ENCODE assay signal across 33 cellular contexts in the genomic region with DNA sequence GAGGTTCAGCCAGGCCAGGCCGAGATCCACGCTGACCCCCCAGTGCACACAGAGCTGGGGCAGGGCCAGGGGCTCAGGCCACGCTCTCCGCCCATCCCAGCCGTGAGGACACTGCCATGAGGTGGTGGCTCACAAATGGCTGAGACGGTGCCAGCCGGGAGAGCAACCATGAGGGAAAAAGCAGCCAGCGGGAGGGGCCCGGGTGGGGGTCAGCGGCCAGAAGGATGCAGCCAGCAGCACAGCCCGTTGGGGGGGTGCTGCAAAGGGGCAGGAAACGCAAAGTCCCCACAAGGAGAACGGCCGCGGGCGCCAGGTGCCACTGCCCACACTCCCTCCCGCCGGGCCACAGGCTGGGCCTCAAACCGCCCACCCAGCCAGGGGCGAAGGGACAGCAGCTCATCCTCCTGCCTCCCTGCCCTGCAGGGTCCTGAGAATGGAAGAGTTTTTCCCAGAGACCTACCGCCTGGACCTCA. TPM values are rescaled to one million over a fixed set of nuclear protein-coding genes. Genes with fewer than 3 reads are reported as not detected.
DNase-seq lines count a peak whose midpoint lies in the region; ATAC-seq, FAIRE-seq and TF ChIP-seq lines count a peak whose summit lies in the region.
"Had no signal": no experiment of that assay in that cellular context is flagged by ENCODE, and none has a peak within 500 bp of the region (broad histone marks: within the 10 kb centered on the region; RNA-seq: fewer than 3 reads in every experiment).

No MANE protein-coding gene starts in this region.

- H3K36me3 ChIP-seq in K562 (ENCODE audit: control insufficient read depth, insufficient read depth, low read length) (no peaks in the 10 kb centered on the region), lower lobe of right lung (no peaks in the 10 kb centered on the region), transverse colon (no peaks in the 10 kb centered on the region)
- H3K36me3 ChIP-seq: tibial nerve had no signal

- H3K4me1 ChIP-seq in K562 (replicated peaks in 1 of 2; ENCODE audit: control insufficient read depth in 2 of 2, insufficient read depth in 2 of 2, low read length in 2 of 2) (peaks cover 10 to 73% of the 10 kb centered on the region in 2 experiments), lower lobe of right lung (no peaks in the 10 kb centered on the region), transverse colon (no peaks in the 10 kb centered on the region)

- H3K27me3 Mint-ChIP-seq in MCF 10A (ENCODE audit: insufficient read depth, unreplicated experiment) = peaks cover 7% of the 10 kb centered on the region

- WGBS in K562 (ENCODE audit: insufficient coverage, low coverage, missing lambda C conversion rate) = 49% methylated on average over 17 of the region's 21 CpGs
- 77 to 80% methylated on average over 1 to 18 of the region's 21 CpGs for WGBS in transverse colon (ENCODE audit: low coverage in 1 of 2), 2 donors

- in situ Hi-C loops in K562 (cut with MboI) = no loop called here
- in situ Hi-C loops in transverse colon (cut with MboI; ENCODE audit: low pct_ligation_motif_present in 1 of 4, low pct_unique_long_range_greater_than_20kb in 1 of 4, low sequenced_read_pairs in 3 of 4) = no loop called here

- H3K4me3 ChIP-seq in K562 (no peak overlapping the region), lower lobe of right lung (no peak overlapping the region), transverse colon (no peak overlapping the region)
- H3K4me3 ChIP-seq: dorsolateral prefrontal cortex, SK-N-MC, tibial nerve had no signal

- TF ChIP-seq CTCF in K562 (IDR thresholded peaks at IDR 0.05 in 2 of 3, conservative IDR thresholded peaks at IDR 0.05 in 1 of 3; ENCODE audit: insufficient read depth in 2 of 3, low read depth in 1 of 3, low read length in 3 of 3) (no peak), lower lobe of right lung (IDR thresholded peaks at IDR 0.05) (no peak), transverse colon (IDR thresholded peaks at IDR 0.05) (no peak), MCF 10A (IDR thresholded peaks at IDR 0.05; ENCODE audit: unreplicated experiment) (no peak)

- CTCF ChIA-PET in K562 (lab: Yijun Ruan, JAX; ENCODE audit: low intra/inter-chr PET ratio) = no interaction called here
- CTCF ChIA-PET in MCF 10A (lab: Yijun Ruan, JAX) = interaction anchor here (0.6 kb wide), 1 partner anchor 197 kb away, joined by 3 read pairs; no protein-coding TSS in a partner anchor

- no peaks in the 10 kb centered on the region for H4K20me1 ChIP-seq in K562 (replicated peaks; ENCODE audit: control insufficient read depth, insufficient read depth, low read length)

- DNase-seq in Right ventricle myocardium superior (peak; percentile 30), cardiac septum (ENCODE audit: low spot score) (no peak), K562 (ENCODE audit: extremely low read depth in 1 of 4, low spot score in 3 of 4) (no peak), lower lobe of right lung (peak; percentile 44), transverse colon (peak; percentile 6), NCI-H2171 (lab: John Stamatoyannopoulos, UW) (no peak), MCF 10A (ENCODE audit: unreplicated experiment) (no peak)
- DNase-seq: activated CD4-positive, alpha-beta T cell treated with anti-CD3 and anti-CD28 coated beads, Interleukin-2, amount 50 U/mL, for 4 hours; activated naive CD4-positive, alpha-beta T cell treated with Interleukin-2 at 50 U/mL for 16 hours; activated T-cell treated with anti-CD3 and anti-CD28 coated beads, Interleukin-2, amount 50 U/mL, for 72 hours; AML-193; DMS 273 treated with DMSO at 0.1 percent for 48 hours; dorsolateral prefrontal cortex; mesendoderm; NCI-H1694 treated with DMSO at 0.1 percent for 48 hours; stimulated activated CD4-positive, alpha-beta T cell treated with anti-CD3 and anti-CD28 coated beads, Interleukin-15, amount 100 ng/mL, for 24 hours; stimulated activated CD4-positive, alpha-beta T cell treated with anti-CD3 and anti-CD28 coated beads, Interleukin-4, amount 100 ng/mL, for 4 hours had no signal

- peaks cover 19 to 37% of the 10 kb centered on the region in 2 experiments for H3K27me3 ChIP-seq in K562 (ENCODE audit: control insufficient read depth in 2 of 2, insufficient read depth in 2 of 2, low read length in 2 of 2)
- H3K27me3 ChIP-seq in lower lobe of right lung (ENCODE audit: low read depth) = peaks cover 25% of the 10 kb centered on the region
- peaks cover 21% of the 10 kb centered on the region for H3K27me3 ChIP-seq in transverse colon

- H3K4me2 ChIP-seq in K562 (ENCODE audit: insufficient read depth, low read length) = no peak overlapping the region

- POLR2A ChIA-PET in K562 (lab: Yijun Ruan, JAX) = interaction anchor here (0.5 kb wide), 1 partner anchor 81 kb away, joined by 3 read pairs; no protein-coding TSS in a partner anchor
- POLR2A ChIA-PET in MCF 10A (lab: Yijun Ruan, JAX) = no interaction called here

- ATAC-seq in Right ventricle myocardium superior (ENCODE audit: poor library complexity) (no peak), K562 (no peak), lower lobe of right lung (no peak), HG02981 (IDR thresholded peaks at IDR 0.05; ENCODE audit: unreplicated experiment) (no peak)
- ATAC-seq: activated CD4-positive, CD25-positive, alpha-beta regulatory T cell treated with anti-CD3 and anti-CD28 coated beads, Interleukin-2, amount 50 U/mL, for 24 hours; activated T-cell treated with anti-CD3 and anti-CD28 coated beads, Interleukin-2, amount 50 U/mL, for 72 hours; HCT116 had no signal

- H3K9ac ChIP-seq in K562 (ENCODE audit: insufficient read depth in 1 of 2, low read depth in 2 of 2, low read length in 2 of 2) = 0 out of 4 replicates have a peak overlapping the region, but pooled peaks of 1 of the 2 experiments have one; percentile 7

- H3K9me3 ChIP-seq in K562 (replicated peaks; ENCODE audit: control insufficient read depth, insufficient read depth, low read depth, low read length) (no peaks in the 10 kb centered on the region), lower lobe of right lung (no peaks in the 10 kb centered on the region), transverse colon (no peaks in the 10 kb centered on the region)
- H3K9me3 ChIP-seq: tibial nerve had no signal

- BruUV-seq in K562 (replicated peaks; lab: Mats Ljungman, UMichigan) (no TSS peak), MCF 10A (replicated peaks; lab: Mats Ljungman, UMichigan) (no TSS peak)

- H3K27ac Mint-ChIP-seq in MCF 10A (ENCODE audit: low read depth, unreplicated experiment) = no peak overlapping the region
- H3K27ac Mint-ChIP-seq: activated T-cell treated with anti-CD3 and anti-CD28 coated beads, Interleukin-2, amount 50 U/mL, for 72 hours; T-helper 1 cell treated with Interleukin-12 subunit alpha and Interleukin-12 subunit beta and Interleukin-4 antibody, amounts not matched to agents 30 μg/mL and 1 μg/mL, for 36 hours had no signal

- no peak overlapping the region for H3K27ac ChIP-seq in K562 (ENCODE audit: extremely low read depth, low read depth, low read length)
- H3K27ac ChIP-seq in lower lobe of right lung = no peak overlapping the region
- no peak overlapping the region for H3K27ac ChIP-seq in transverse colon
- H3K27ac ChIP-seq: dorsolateral prefrontal cortex, RWPE1, SK-N-MC, tibial nerve had no signal

- TF ChIP-seq POLR2A in K562 (conservative IDR thresholded peaks at IDR 0.05) (no peak), transverse colon (IDR thresholded peaks at IDR 0.05) (no peak)

- TF ChIP-seq EP300 in K562 (IDR thresholded peaks at IDR 0.05; ENCODE audit: low read length) (no peak), transverse colon (IDR thresholded peaks at IDR 0.05; ENCODE audit: low read depth) (no peak)

- no peaks in the 10 kb centered on the region for H3K4me1 Mint-ChIP-seq in MCF 10A (ENCODE audit: insufficient read depth, unreplicated experiment)

- intact Hi-C loops in Right ventricle myocardium superior (cut with DNase I) (no loop called here), cardiac septum (cut with DNase I) (no loop called here), K562 (cut with micrococcal nuclease) (no loop called here), lower lobe of right lung (cut with DNase I) (no loop called here), transverse colon (cut with DNase I; ENCODE audit: low total_unique reads) (no loop called here), MCF 10A (cut with micrococcal nuclease) (no loop called here)

- no peak overlapping the region for H2AFZ ChIP-seq in K562 (ENCODE audit: low read depth, low read length)

- H3K36me3 Mint-ChIP-seq in MCF 10A (ENCODE audit: insufficient read depth, unreplicated experiment) = no peaks in the 10 kb centered on the region
- H3K36me3 Mint-ChIP-seq: brain; CD8-positive, alpha-beta memory T cell had no signal

- H3K4me3 Mint-ChIP-seq in MCF 10A (ENCODE audit: unreplicated experiment) = no peak overlapping the region
- H3K4me3 Mint-ChIP-seq: activated T-cell treated with anti-CD3 and anti-CD28 coated beads, Interleukin-2, amount 50 U/mL, for 72 hours; CD8-positive, alpha-beta memory T cell; T-helper 1 cell treated with Interleukin-12 subunit alpha and Interleukin-12 subunit beta and Interleukin-4 antibody, amounts not matched to agents 30 μg/mL and 1 μg/mL, for 36 hours had no signal

- no peak for TF ChIP-seq RAD21 in K562 (CRISPR knock-in tag; conservative IDR thresholded peaks at IDR 0.05 in 1 of 2, IDR thresholded peaks at IDR 0.05 in 1 of 2)

- H3K9me3 Mint-ChIP-seq in MCF 10A (ENCODE audit: unreplicated experiment) = no peaks in the 10 kb centered on the region
- H3K9me3 Mint-ChIP-seq: activated T-cell treated with anti-CD3 and anti-CD28 coated beads, Interleukin-2, amount 50 U/mL, for 72 hours; brain; CD8-positive, alpha-beta memory T cell; T-helper 1 cell treated with Interleukin-12 subunit alpha and Interleukin-12 subunit beta and Interleukin-4 antibody, amounts not matched to agents 30 μg/mL and 1 μg/mL, for 36 hours had no signal

- FAIRE-seq in K562 (lab: Jason Lieb, UNC) = no peak
- FAIRE-seq: frontal cortex, GM18507 had no signal

- no peaks in the 10 kb centered on the region for H3K79me2 ChIP-seq in K562 (ENCODE audit: control insufficient read depth, insufficient read depth, low read length)

- H3K9me1 ChIP-seq in K562 (ENCODE audit: control insufficient read depth, insufficient read depth, low read length) = no peaks in the 10 kb centered on the region

RNA-seq across cellular contexts. Expression of a gene that starts 8.3 kb away (rescaled TPM):
- total RNA-seq in Right ventricle myocardium superior (0.22 TPM), cardiac septum (0.22 TPM), K562 (2014; rRNA removed) (not detected in 2 replicates), K562 (2014; rRNA removed; fragmentation: Illumina TruSeq; extraction: Trizol) (not detected in 2 replicates), K562 (2015; rRNA removed; fragmentation: Illumina TruSeq; extraction: Trizol) (not detected in 2 replicates), K562 (2021) (not detected in 2 replicates), lower lobe of right lung (6.6 TPM), transverse colon (under 1 TPM in 2 of 4 donors, not detected in 2; 0.40 to 0.48 TPM), MCF 10A (2022) (not detected in 2 replicates)
- 0.21 TPM in 1 of 2 replicates, not detected in the other for total RNA-seq in K562 (2011; cell fraction: chromatin; rRNA removed; ENCODE audit: low replicate concordance)
- total RNA-seq in K562 (2011; cell fraction: nucleolus; rRNA removed) = 0.17 TPM in 1 of 2 replicates, not detected in the other
- not detected in 2 replicates for total RNA-seq in K562 (2011; cell fraction: nucleoplasm; rRNA removed)
- polyA plus RNA-seq in K562 (2011; rRNA removed) (not detected in 2 replicates), K562 (2014; fragmentation: Illumina TruSeq; extraction: Trizol) (not detected in 2 replicates), K562 (2014; fragmentation: Nextera tagmentation; extraction: Ambion mirVana) (not detected), K562 (2014; rRNA removed) (not detected in 2 replicates)
- polyA plus RNA-seq in K562 (2011; cell fraction: cytosol; rRNA removed) = 0.06 TPM in 1 of 2 replicates, not detected in the other
- 0.07 and 0.38 TPM in 2 replicates for polyA plus RNA-seq in K562 (2011; cell fraction: nucleus; rRNA removed)
- polyA plus RNA-seq in K562 (2012) = 0.10 TPM in 1 of 2 replicates, not detected in the other
- polyA minus RNA-seq in K562 (2011; rRNA and poly(A)+ RNA removed) = not detected in 2 replicates
- polyA minus RNA-seq in K562 (2011; cell fraction: cytosol; rRNA and poly(A)+ RNA removed) = not detected in 2 replicates
- 0.13 TPM in 1 of 2 replicates, not detected in the other for polyA minus RNA-seq in K562 (2011; cell fraction: nucleus; rRNA and poly(A)+ RNA removed)
- total RNA-seq: A673; CD8-positive, alpha-beta memory T cell; frontal cortex; LHCN-M2; NCI-H460; pulmonary artery endothelial cell; tibial nerve had no signal
- polyA plus RNA-seq: CD8-positive, alpha-beta memory T cell had no signal

RNA-seq across cellular contexts. Expression of a gene that starts 24.4 kb away (rescaled TPM):
- 0.32 TPM for total RNA-seq in Right ventricle myocardium superior
- total RNA-seq in cardiac septum = 0.19 TPM
- not detected in 2 replicates for total RNA-seq in K562 (2011; cell fraction: chromatin; rRNA removed; ENCODE audit: low replicate concordance)
- total RNA-seq in K562 (2011; cell fraction: nucleolus; rRNA removed) = 0.50 TPM in 1 of 2 replicates, not detected in the other
- not detected in 2 replicates for total RNA-seq in K562 (2011; cell fraction: nucleoplasm; rRNA removed)
- total RNA-seq in K562 (2014; rRNA removed) = not detected in 2 replicates
- total RNA-seq in K562 (2014; rRNA removed; fragmentation: Illumina TruSeq; extraction: Trizol) = not detected in 2 replicates
- total RNA-seq in K562 (2015; rRNA removed; fragmentation: Illumina TruSeq; extraction: Trizol) = not detected in 2 replicates
- 0.27 TPM in 1 of 2 replicates, not detected in the other for total RNA-seq in K562 (2021)
- polyA plus RNA-seq in K562 (2011; rRNA removed) = not detected in 2 replicates
- polyA plus RNA-seq in K562 (2011; cell fraction: cytosol; rRNA removed) = not detected in 2 replicates
- 0.25 and 0.26 TPM in 2 replicates for polyA plus RNA-seq in K562 (2011; cell fraction: nucleus; rRNA removed)
- 0.19 TPM in 1 of 2 replicates, not detected in the other for polyA plus RNA-seq in K562 (2012)
- polyA plus RNA-seq in K562 (2014; fragmentation: Illumina TruSeq; extraction: Trizol) = not detected in 2 replicates
- polyA plus RNA-seq in K562 (2014; fragmentation: Nextera tagmentation; extraction: Ambion mirVana) = not detected
- 0.24 TPM in 1 of 2 replicates, not detected in the other for polyA plus RNA-seq in K562 (2014; rRNA removed)
- not detected in 2 replicates for polyA minus RNA-seq in K562 (2011; rRNA and poly(A)+ RNA removed)
- not detected in 2 replicates for polyA minus RNA-seq in K562 (2011; cell fraction: cytosol; rRNA and poly(A)+ RNA removed)
- polyA minus RNA-seq in K562 (2011; cell fraction: nucleus; rRNA and poly(A)+ RNA removed) = not detected in 2 replicates
- total RNA-seq in lower lobe of right lung = 0.47 TPM
- 1 to 10 TPM in 2 of 4 donors, not detected in 2; 3.3 to 7.9 TPM for total RNA-seq in transverse colon
- total RNA-seq in MCF 10A (2022) = not detected in 2 replicates
- total RNA-seq: cerebellum, frontal cortex, LHCN-M2, NCI-H460, pulmonary artery endothelial cell had no signal

RNA-seq across cellular contexts. Expression of a gene that starts 32.0 kb away (rescaled TPM):
- total RNA-seq in Right ventricle myocardium superior (2.1 TPM), cardiac septum (4.3 TPM), K562 (2014; rRNA removed) (0.23 TPM in 1 of 2 replicates, not detected in the other), K562 (2014; rRNA removed; fragmentation: Illumina TruSeq; extraction: Trizol) (not detected in 2 replicates), K562 (2015; rRNA removed; fragmentation: Illumina TruSeq; extraction: Trizol) (0.07 TPM in 1 of 2 replicates, not detected in the other), K562 (2021) (0.44 and 0.47 TPM in 2 replicates), lower lobe of right lung (3.0 TPM), transverse colon (1 to 10 TPM in 1 of 4 donors, under 1 TPM in 1, not detected in 2; 0.55 to 4.8 TPM), MCF 10A (2022) (not detected in 2 replicates)
- total RNA-seq in K562 (2011; cell fraction: chromatin; rRNA removed; ENCODE audit: low replicate concordance) = 0.44 TPM in 1 of 2 replicates, not detected in the other
- total RNA-seq in K562 (2011; cell fraction: nucleolus; rRNA removed) = 0.66 and 1.7 TPM in 2 replicates
- not detected in 2 replicates for total RNA-seq in K562 (2011; cell fraction: nucleoplasm; rRNA removed)
- polyA plus RNA-seq in K562 (2011; rRNA removed) (0.08 TPM in 1 of 2 replicates, not detected in the other), K562 (2014; fragmentation: Illumina TruSeq; extraction: Trizol) (not detected in 2 replicates), K562 (2014; fragmentation: Nextera tagmentation; extraction: Ambion mirVana) (not detected), K562 (2014; rRNA removed) (0.16 TPM in 1 of 2 replicates, not detected in the other)
- polyA plus RNA-seq in K562 (2011; cell fraction: cytosol; rRNA removed) = 0.19 and 0.39 TPM in 2 replicates
- 0.74 and 1.3 TPM in 2 replicates for polyA plus RNA-seq in K562 (2011; cell fraction: nucleus; rRNA removed)
- 0.65 TPM in 1 of 2 replicates, not detected in the other for polyA plus RNA-seq in K562 (2012)
- not detected in 2 replicates for polyA minus RNA-seq in K562 (2011; rRNA and poly(A)+ RNA removed)
- polyA minus RNA-seq in K562 (2011; cell fraction: cytosol; rRNA and poly(A)+ RNA removed) = not detected in 2 replicates
- 0.22 and 0.27 TPM in 2 replicates for polyA minus RNA-seq in K562 (2011; cell fraction: nucleus; rRNA and poly(A)+ RNA removed)
- total RNA-seq: cerebellum, frontal cortex, NCI-H460 had no signal

RNA-seq across cellular contexts. Expression of a gene that starts 49.8 kb away (rescaled TPM):
- total RNA-seq in Right ventricle myocardium superior = 110 TPM
- 139 TPM for total RNA-seq in cardiac septum
- 114 and 239 TPM in 2 replicates for total RNA-seq in K562 (2011; cell fraction: chromatin; rRNA removed; ENCODE audit: low replicate concordance)
- 360 and 385 TPM in 2 replicates for total RNA-seq in K562 (2011; cell fraction: nucleolus; rRNA removed)
- total RNA-seq in K562 (2011; cell fraction: nucleoplasm; rRNA removed) = 146 and 213 TPM in 2 replicates
- total RNA-seq in K562 (2014; rRNA removed) = 82.6 and 118 TPM in 2 replicates
- 18.1 and 30.3 TPM in 2 replicates for total RNA-seq in K562 (2014; rRNA removed; fragmentation: Illumina TruSeq; extraction: Trizol)
- 62.2 and 65.2 TPM in 2 replicates for total RNA-seq in K562 (2015; rRNA removed; fragmentation: Illumina TruSeq; extraction: Trizol)
- total RNA-seq in K562 (2021) = 152 and 160 TPM in 2 replicates
- 43.8 and 77.2 TPM in 2 replicates for polyA plus RNA-seq in K562 (2011; rRNA removed)
- 44.3 and 73.9 TPM in 2 replicates for polyA plus RNA-seq in K562 (2011; cell fraction: cytosol; rRNA removed)
- 122 and 161 TPM in 2 replicates for polyA plus RNA-seq in K562 (2011; cell fraction: nucleus; rRNA removed)
- polyA plus RNA-seq in K562 (2012) = 112 and 208 TPM in 2 replicates
- polyA plus RNA-seq in K562 (2014; fragmentation: Illumina TruSeq; extraction: Trizol) = 66.0 and 88.1 TPM in 2 replicates
- polyA plus RNA-seq in K562 (2014; fragmentation: Nextera tagmentation; extraction: Ambion mirVana) = 1 to 10 TPM in 1 of 2 experiments, under 1 TPM in 1; 0.35 to 4.9 TPM
- 93.4 and 101 TPM in 2 replicates for polyA plus RNA-seq in K562 (2014; rRNA removed)
- polyA minus RNA-seq in K562 (2011; rRNA and poly(A)+ RNA removed) = 59.1 and 63.4 TPM in 2 replicates
- polyA minus RNA-seq in K562 (2011; cell fraction: cytosol; rRNA and poly(A)+ RNA removed) = 37.0 and 61.3 TPM in 2 replicates
- 48.9 and 83.4 TPM in 2 replicates for polyA minus RNA-seq in K562 (2011; cell fraction: nucleus; rRNA and poly(A)+ RNA removed)
- total RNA-seq in lower lobe of right lung = 127 TPM
- 100 to 1,000 TPM; 153 to 267 (median 226) TPM for total RNA-seq in transverse colon
- total RNA-seq in MCF 10A (2022) = 122 and 127 TPM in 2 replicates

RNA-seq across cellular contexts. Expression of a gene that starts 50.1 kb away (rescaled TPM):
- total RNA-seq in Right ventricle myocardium superior (8.6 TPM), cardiac septum (11.1 TPM), K562 (2014; rRNA removed) (29.8 and 33.0 TPM in 2 replicates), K562 (2014; rRNA removed; fragmentation: Illumina TruSeq; extraction: Trizol) (6.8 and 9.0 TPM in 2 replicates), K562 (2015; rRNA removed; fragmentation: Illumina TruSeq; extraction: Trizol) (12.8 and 13.9 TPM in 2 replicates), K562 (2021) (27.9 and 28.1 TPM in 2 replicates), lower lobe of right lung (13.7 TPM), transverse colon (10 to 100 TPM in 3 of 4 donors, 1 to 10 TPM in 1; 8.5 to 24.9 (median 12.2) TPM), MCF 10A (2022) (24.6 and 31.5 TPM in 2 replicates)
- 17.5 and 35.5 TPM in 2 replicates for total RNA-seq in K562 (2011; cell fraction: chromatin; rRNA removed; ENCODE audit: low replicate concordance)
- total RNA-seq in K562 (2011; cell fraction: nucleolus; rRNA removed) = 36.8 and 43.7 TPM in 2 replicates
- 21.1 and 24.3 TPM in 2 replicates for total RNA-seq in K562 (2011; cell fraction: nucleoplasm; rRNA removed)
- polyA plus RNA-seq in K562 (2011; rRNA removed) (5.6 and 7.8 TPM in 2 replicates), K562 (2014; fragmentation: Illumina TruSeq; extraction: Trizol) (8.4 and 9.9 TPM in 2 replicates), K562 (2014; fragmentation: Nextera tagmentation; extraction: Ambion mirVana) (1 to 10 TPM in 1 of 2 experiments, under 1 TPM in 1; 0.68 to 1.0 TPM), K562 (2014; rRNA removed) (15.8 and 17.2 TPM in 2 replicates)
- polyA plus RNA-seq in K562 (2011; cell fraction: cytosol; rRNA removed) = 10.2 and 34.2 TPM in 2 replicates
- 7.7 and 12.7 TPM in 2 replicates for polyA plus RNA-seq in K562 (2011; cell fraction: nucleus; rRNA removed)
- polyA plus RNA-seq in K562 (2012) = 13.9 and 16.7 TPM in 2 replicates
- 6.9 and 10.1 TPM in 2 replicates for polyA minus RNA-seq in K562 (2011; rRNA and poly(A)+ RNA removed)
- 9.6 and 12.9 TPM in 2 replicates for polyA minus RNA-seq in K562 (2011; cell fraction: cytosol; rRNA and poly(A)+ RNA removed)
- polyA minus RNA-seq in K562 (2011; cell fraction: nucleus; rRNA and poly(A)+ RNA removed) = 23.0 and 24.2 TPM in 2 replicates

Comparison
In these comparisons a context has a peak if more than half of its experiments do, and no peak if none do; other contexts are left out.
1. DNase-seq: peak in Right ventricle myocardium superior (single experiment), lower lobe of right lung (single experiment) and transverse colon (single experiment); none in cardiac septum (single experiment), K562 (0 of 4), NCI-H2171 (single experiment) and MCF 10A (single experiment).